In the genomic region with DNA sequence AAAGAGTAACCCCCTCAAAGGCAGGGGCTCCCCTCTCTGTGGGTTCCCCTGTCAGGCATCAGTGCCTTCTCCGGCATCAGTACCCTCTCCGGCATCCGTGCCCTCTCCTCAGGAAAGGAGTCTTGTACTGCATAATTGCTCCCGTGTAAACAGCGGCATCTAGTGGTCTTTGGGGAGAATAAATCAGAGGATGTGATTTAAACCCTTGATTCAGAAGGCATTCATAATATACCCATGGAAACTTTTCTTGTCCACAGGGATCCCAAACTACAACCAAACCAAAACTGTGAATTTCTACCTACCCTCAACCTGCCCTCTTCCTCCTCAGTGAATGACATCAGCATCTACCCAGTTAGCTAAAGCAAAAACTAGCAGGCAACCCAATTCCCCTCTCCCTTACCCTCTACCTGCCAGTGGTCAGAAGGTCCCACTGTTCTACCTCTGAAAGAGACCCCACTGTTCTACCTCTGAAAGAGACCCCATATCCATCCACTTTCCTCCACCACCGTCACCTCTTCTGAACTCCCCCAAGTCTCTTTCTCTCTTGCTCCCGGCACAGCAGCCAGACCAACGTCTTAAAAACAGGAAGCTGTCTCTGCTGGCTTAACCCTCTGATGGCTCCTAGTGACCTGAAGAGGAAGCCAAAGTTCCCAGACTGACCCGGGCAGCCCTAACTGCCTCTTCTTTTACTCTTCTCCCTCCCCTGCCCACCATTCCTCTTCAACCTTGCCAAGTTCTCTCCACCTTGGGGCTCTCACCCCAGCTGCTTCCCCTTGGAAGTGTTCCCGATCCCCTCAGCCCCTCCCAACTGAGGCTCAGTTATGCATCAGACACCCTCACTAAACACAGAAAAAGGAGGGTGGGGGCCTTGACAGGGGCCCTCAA, we compare ENCODE assay signal across 8 cellular contexts. TPM values are rescaled to one million over a fixed set of nuclear protein-coding genes. Genes with fewer than 3 reads are reported as not detected.
A peak's percentile ranks its signal among the peaks of the same experiment; 100 is the strongest.
DNase-seq lines count a peak whose midpoint lies in the region; ATAC-seq, FAIRE-seq and TF ChIP-seq lines count a peak whose summit lies in the region.

No MANE protein-coding gene starts in this region.

- peak overlapping the region; percentile 54 for H3K27ac Mint-ChIP-seq in memory B cell

- no peak overlapping the region for H2BK12ac ChIP-seq in H1 (ENCODE audit: low read depth, low read length)

- TF ChIP-seq POLR2A in H1 (IDR thresholded peaks at IDR 0.05; ENCODE audit: control extremely low read depth in 1 of 2, low read depth in 2 of 2, low read length in 2 of 2), result no peak

- peaks cover 8% of the 10 kb centered on the region for H3K36me3 Mint-ChIP-seq in memory B cell

- H3K4me3 ChIP-seq in BLaER1 treated with 17β-estradiol and CSF1 and Interleukin-3, amounts not matched to agents 10 nM and 100 nM, result peak overlapping the region; percentile 29 to 63 (median 49); a peak in 19 of 20 replicates
- H3K4me3 ChIP-seq in H1 (ENCODE audit: extremely low read depth in 1 of 4, insufficient read depth in 2 of 4, low read depth in 3 of 4, low read length in 4 of 4), result no peak overlapping the region

- no peak overlapping the region; the same call in 1 of the 2 replicates for H2BK15ac ChIP-seq in H1 (ENCODE audit: low read length)

- POLR2A ChIA-PET in H1 (lab: Charles Lee; ENCODE audit: partially characterized antibody), result interaction anchor here (0.6 to 5.9 kb wide), 7 partner anchors 10 to 106 kb away, joined by 3 to 31 read pairs (median 5); partner anchors contain the start of gene SNAI1

- 38% methylated on average over 10 of the region's 10 CpGs; no CpG with 5 or more reads in 1 of the 2 experiments for WGBS in H1 (ENCODE audit: extremely low coverage in 1 of 2, insufficient coverage in 1 of 2, insufficient read length in 1 of 2, insufficient replicate concordance in 2 of 2, low coverage in 1 of 2, low lambda C conversion rate in 2 of 2, missing lambda C conversion rate in 1 of 2), 2 experiments

- no peak overlapping the region for H4K8ac ChIP-seq in H1 (ENCODE audit: extremely low read depth, insufficient read depth, low read length)

- H3K4me3 Mint-ChIP-seq in memory B cell, result peak overlapping the region; percentile 82

- no peak overlapping the region for H4K5ac ChIP-seq in H1 (ENCODE audit: insufficient read length, low read depth, low read length)

- H3K4ac ChIP-seq in H1 (replicated peaks; ENCODE audit: insufficient read length, low read depth, low read length), result no peak overlapping the region

- ATAC-seq in memory B cell (ENCODE audit: low read depth) (peak; percentile 92), GM19351 (IDR thresholded peaks at IDR 0.05; ENCODE audit: unreplicated experiment) (no peak)

- no peaks in the 10 kb centered on the region; the same call in 1 of the 2 replicates for H3K23me2 ChIP-seq in H1 (ENCODE audit: low read depth, low read length)

- H3K27me3 ChIP-seq in BLaER1 treated with 17β-estradiol and CSF1 and Interleukin-3, amounts not matched to agents 10 nM and 100 nM, result no peaks in the 10 kb centered on the region
- H3K27me3 ChIP-seq in H1 (replicated peaks in 1 of 4; ENCODE audit: control insufficient read depth in 3 of 4, extremely low read depth in 1 of 4, insufficient read depth in 3 of 4, low read length in 3 of 4), result no peaks in the 10 kb centered on the region; a peak in 1 of 7 replicates

- H2BK20ac ChIP-seq in H1 (ENCODE audit: low read length), result no peak overlapping the region

- H3K36me3 ChIP-seq in BLaER1 treated with 17β-estradiol and CSF1 and Interleukin-3, amounts not matched to agents 10 nM and 100 nM, result peaks cover 34 to 78% (median 65%) of the 10 kb centered on the region in 11 experiments
- peaks cover 0 to 31% (median 5%) of the 10 kb centered on the region in 4 experiments; a peak in 6 of 8 replicates for H3K36me3 ChIP-seq in H1 (ENCODE audit: control insufficient read depth in 2 of 4, insufficient read depth in 4 of 4, low read length in 3 of 4)

- no peak overlapping the region for H2AFZ ChIP-seq in H1 (ENCODE audit: low read length)

- CTCF ChIA-PET in H1 (lab: Charles Lee; ENCODE audit: partially characterized antibody), result interaction anchor here (0.6 to 6.3 kb wide), 36 partner anchors 12 to 844 kb away, joined by 3 to 80 read pairs (median 4); partner anchors contain the start of gene PEDS1

- TF ChIP-seq RAD21 in H1 (IDR thresholded peaks at IDR 0.05 in 1 of 2, conservative IDR thresholded peaks at IDR 0.05 in 1 of 2; ENCODE audit: low read depth in 2 of 2, low read length in 2 of 2), result peak; percentile 79 to 88

- peaks cover 26 to 88% (median 51%) of the 10 kb centered on the region in 11 experiments; a peak in 18 of 22 replicates for H4K20me1 ChIP-seq in BLaER1 treated with 17β-estradiol and CSF1 and Interleukin-3, amounts not matched to agents 10 nM and 100 nM
- H4K20me1 ChIP-seq in H1 (replicated peaks in 1 of 2; ENCODE audit: control insufficient read depth in 1 of 2, insufficient read depth in 2 of 2, low read length in 2 of 2), result peaks cover 4 to 12% of the 10 kb centered on the region in 2 experiments

- peak overlapping the region; percentile 36 to 88 (median 82); a peak in 21 of 22 replicates for H3K27ac ChIP-seq in BLaER1 treated with 17β-estradiol and CSF1 and Interleukin-3, amounts not matched to agents 10 nM and 100 nM
- H3K27ac ChIP-seq in VCaP (peak overlapping the region; percentile 8; the same call in 1 of the 2 replicates), H1 (ENCODE audit: low read depth, low read length) (no peak overlapping the region; the same call in 1 of the 2 replicates)

- peaks cover 31 to 43% (median 38%) of the 10 kb centered on the region in 10 experiments for H3K4me1 ChIP-seq in BLaER1 treated with 17β-estradiol and CSF1 and Interleukin-3, amounts not matched to agents 10 nM and 100 nM
- H3K4me1 ChIP-seq in H1 (replicated peaks in 1 of 4; ENCODE audit: control insufficient read depth in 3 of 4, insufficient read depth in 4 of 4, low read length in 3 of 4), result peaks cover 0 to 13% (median 6%) of the 10 kb centered on the region in 4 experiments

- no peak overlapping the region for H2BK120ac ChIP-seq in H1 (replicated peaks; ENCODE audit: low read depth, low read length)

- no peaks in the 10 kb centered on the region for H3K9me3 ChIP-seq in BLaER1 treated with 17β-estradiol and CSF1 and Interleukin-3, amounts not matched to agents 10 nM and 100 nM (replicated peaks in 1 of 11)
- no peaks in the 10 kb centered on the region for H3K9me3 ChIP-seq in H1 (ENCODE audit: insufficient read depth in 2 of 2, low read depth in 1 of 2, low read length in 1 of 2)

- H3K18ac ChIP-seq in H1 (ENCODE audit: extremely low read depth, low read length), result no peak overlapping the region; the same call in 1 of the 2 replicates

- no peak overlapping the region; the same call in 1 of the 2 replicates for H2AK5ac ChIP-seq in H1 (ENCODE audit: low read depth, low read length)

- H3K56ac ChIP-seq in H1 (replicated peaks; ENCODE audit: insufficient read length, low read depth, low read length), result no peak overlapping the region

- no peaks in the 10 kb centered on the region for H3K9me3 Mint-ChIP-seq in memory B cell

- peak overlapping the region; percentile 64 to 81 (median 77) for H3K9ac ChIP-seq in BLaER1 treated with 17β-estradiol and CSF1 and Interleukin-3, amounts not matched to agents 10 nM and 100 nM
- H3K9ac ChIP-seq in H1 (replicated peaks in 1 of 4; ENCODE audit: extremely low read depth in 1 of 4, low read depth in 3 of 4, low read length in 3 of 4), result no peak overlapping the region

- TF ChIP-seq EP300 in H1 (IDR thresholded peaks at IDR 0.05; ENCODE audit: borderline replicate concordance in 1 of 2, low read depth in 2 of 2, low read length in 2 of 2), result no peak

- H3K79me2 ChIP-seq in H1 (ENCODE audit: control insufficient read depth in 1 of 2, insufficient read depth in 2 of 2, low read length in 2 of 2), result peaks cover 0 to 16% of the 10 kb centered on the region in 2 experiments; a peak in 3 of 4 replicates

- FAIRE-seq in H1 (lab: Jason Lieb, UNC), result peak; percentile 28

- no peak overlapping the region for H4K91ac ChIP-seq in H1 (replicated peaks; ENCODE audit: insufficient read length, low read length)

- TF ChIP-seq CTCF in GM20000 (IDR thresholded peaks at IDR 0.05; ENCODE audit: extremely low read depth, missing control alignments), result peak; percentile 75
- TF ChIP-seq CTCF in VCaP (conservative IDR thresholded peaks at IDR 0.05), result peak; percentile 95
- TF ChIP-seq CTCF in H1 (IDR thresholded peaks at IDR 0.05; ENCODE audit: control extremely low read depth in 1 of 3, insufficient read depth in 1 of 3, low read depth in 1 of 3, low read length in 3 of 3), result peak; percentile 38 to 83 (median 72)

- peak; percentile 68 for DNase-seq in GM20000 (ENCODE audit: low spot score)
- DNase-seq in NCI-H2171 treated with DMSO at 0.1 percent for 48 hours (lab: John Stamatoyannopoulos, UW), result peak; percentile 88
- DNase-seq in H1 (ENCODE audit: low read depth in 1 of 2, low spot score in 2 of 2), result no peak
- DNase-seq in memory B cell (ENCODE audit: low spot score in 2 of 2), result peak; percentile 29 to 38
- DNase-seq in superior temporal gyrus (ENCODE audit: extremely low spot score), result peak; percentile 87

- H3K23ac ChIP-seq in H1 (ENCODE audit: insufficient read length), result no peak overlapping the region

- H2BK5ac ChIP-seq in H1 (ENCODE audit: low read depth, low read length), result 0 out of 2 replicates have a peak overlapping the region, but pooled peaks have one; percentile 66

- H3K14ac ChIP-seq in H1 (ENCODE audit: insufficient read length), result no peak overlapping the region

- peaks cover 6% of the 10 kb centered on the region; the same call in 1 of the 2 replicates for H3K79me1 ChIP-seq in H1 (ENCODE audit: low read depth, low read length)

- H3K4me2 ChIP-seq in BLaER1 treated with 17β-estradiol and CSF1 and Interleukin-3, amounts not matched to agents 10 nM and 100 nM, result peak overlapping the region; percentile 87 to 98 (median 93)
- H3K4me2 ChIP-seq in H1 (ENCODE audit: insufficient read depth in 1 of 2, low read depth in 2 of 2, low read length in 2 of 2), result peak overlapping the region; percentile 32 to 38; a peak in 2 of 4 replicates

- H3K27me3 Mint-ChIP-seq in memory B cell, result no peaks in the 10 kb centered on the region

- peaks cover 15% of the 10 kb centered on the region for H3K4me1 Mint-ChIP-seq in memory B cell

TF ChIP-seq in H1, 55 proteins besides CTCF, POLR2A, EP300 and RAD21 (continues in another document):
- TF ChIP-seq ZNF274 (IDR thresholded peaks at IDR 0.05; ENCODE audit: borderline replicate concordance, extremely low read depth, low read length) (no peak), PHF8 (conservative IDR thresholded peaks at IDR 0.05; ENCODE audit: low read depth, low read length) (no peak), KDM1A (IDR thresholded peaks at IDR 0.05; ENCODE audit: borderline replicate concordance, low read length) (no peak), JUND (IDR thresholded peaks at IDR 0.05; ENCODE audit: low read length) (no peak)

RNA-seq across cellular contexts. Expression of gene UBE2V1, which starts 27.2 kb away (rescaled TPM):
- 184 and 185 TPM in 2 replicates for total RNA-seq in H1 (2021; fragmentation: NEBNext Ultra II Directional; extraction: Animal tissue kit (Norgen Biotek cat#: 25700))
- polyA plus RNA-seq in H1 (2011; rRNA removed), result 131 and 141 TPM in 2 replicates
- 114 TPM for polyA plus RNA-seq in H1 (2011; cell fraction: cytosol; rRNA removed)
- polyA plus RNA-seq in H1 (2011; cell fraction: nucleus; rRNA removed), result 64.5 TPM
- 130 to 225 TPM (median 146 TPM) in 4 replicates for polyA plus RNA-seq in H1 (2012, experiment 1 of 2)
- polyA plus RNA-seq in H1 (2012, experiment 2 of 2), result 129 TPM
- polyA plus RNA-seq in H1 (2013, experiment 1 of 2), result 239 TPM
- 238 TPM for polyA plus RNA-seq in H1 (2013, experiment 2 of 2)
- polyA minus RNA-seq in H1 (2011; rRNA and poly(A)+ RNA removed), result 96.4 and 107 TPM in 2 replicates
- polyA minus RNA-seq in H1 (2011; cell fraction: cytosol; rRNA and poly(A)+ RNA removed), result 47.3 TPM
- 89.1 TPM for polyA minus RNA-seq in H1 (2011; cell fraction: nucleus; rRNA and poly(A)+ RNA removed)

Comparison
In these comparisons a context has a peak if more than half of its experiments do, and no peak if none do; other contexts are left out.
1. H3K4me3 ChIP-seq: peak in BLaER1 treated with 17β-estradiol and CSF1 and Interleukin-3, amounts not matched to agents 10 nM and 100 nM (10 of 10); none in H1 (0 of 4).
2. H3K9ac ChIP-seq: peak in BLaER1 treated with 17β-estradiol and CSF1 and Interleukin-3, amounts not matched to agents 10 nM and 100 nM (11 of 11); none in H1 (0 of 4).
3. DNase-seq: peak in GM20000 (single experiment), NCI-H2171 treated with DMSO at 0.1 percent for 48 hours (single experiment), memory B cell (2 of 2) and superior temporal gyrus (single experiment); none in H1 (0 of 2).
4. Peak in every context shown above with its lines, with median percentiles within 50 percentile points of each other: CTCF ChIP-seq.